ENCODE assay signal across 28 cellular contexts in the genomic region with DNA sequence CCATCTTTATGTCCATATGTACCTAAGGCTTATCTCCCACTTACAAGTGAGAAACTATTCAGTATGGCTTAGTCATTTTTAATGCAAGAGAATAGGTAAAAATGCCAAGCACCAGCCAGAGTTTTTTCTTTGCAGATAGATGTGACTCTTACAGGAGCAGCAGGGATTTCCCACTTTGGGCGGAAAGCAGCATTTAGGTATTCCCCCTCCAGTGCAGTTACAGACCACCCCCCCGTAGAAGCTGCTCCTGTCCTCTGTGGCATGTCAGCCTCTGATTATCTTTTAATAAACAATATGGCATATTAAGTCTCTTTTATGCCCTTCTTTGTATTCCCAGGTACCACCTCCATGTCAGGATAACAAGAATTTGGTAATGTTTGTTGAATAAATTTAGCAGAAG.
"Had no signal": no experiment of that assay in that cellular context is flagged by ENCODE, and none has a peak within 500 bp of the region (broad histone marks: within the 10 kb centered on the region; RNA-seq: fewer than 3 reads in every experiment).

No MANE protein-coding gene starts in this region.

- H3K27me3 ChIP-seq: gastrocnemius medialis, uterus had no signal

- H3K4me3 ChIP-seq: gastrocnemius medialis, left ventricle myocardium inferior, lung, mucosa of descending colon, thoracic aorta, uterus had no signal

- H3K27me3 Mint-ChIP-seq: central memory CD8-positive, alpha-beta T cell; T-helper 17 cell had no signal

- ATAC-seq: activated CD8-positive, alpha-beta memory T cell treated with anti-CD3 and anti-CD28 coated beads, Interleukin-2, amount 10 ng/mL, durations not matched to agents 7 days and 5 days; activated naive CD4-positive, alpha-beta T cell treated with anti-CD3 and anti-CD28 coated beads, Interleukin-2, amount 50 U/mL, for 72 hours; gastrocnemius medialis; mucosa of descending colon; right cardiac atrium; T-helper 17 cell; WTC11 had no signal

- H3K36me3 Mint-ChIP-seq: activated CD8-positive, alpha-beta memory T cell treated with anti-CD3 and anti-CD28 coated beads, Interleukin-2, amount 10 ng/mL, durations not matched to agents 7 days and 5 days; activated naive CD4-positive, alpha-beta T cell treated with anti-CD3 and anti-CD28 coated beads, Interleukin-2, amount 50 U/mL, for 72 hours; WTC11 had no signal

- H3K27ac Mint-ChIP-seq: activated CD4-positive, alpha-beta memory T cell treated with anti-CD3 and anti-CD28 coated beads, Interleukin-2, amount 10 ng/mL, durations not matched to agents 7 days and 5 days; activated CD4-positive, alpha-beta T cell treated with anti-CD3 and anti-CD28 coated beads, Interleukin-2, amount 10 ng/mL, durations not matched to agents 7 days and 5 days; activated CD8-positive, alpha-beta memory T cell treated with anti-CD3 and anti-CD28 coated beads, Interleukin-2, amount 10 ng/mL, durations not matched to agents 7 days and 5 days; activated naive CD4-positive, alpha-beta T cell treated with anti-CD3 and anti-CD28 coated beads, Interleukin-2, amount 50 U/mL, for 72 hours; nephron; T-helper 17 cell; WTC11 had no signal

- H3K9me3 Mint-ChIP-seq: activated CD4-positive, alpha-beta memory T cell treated with anti-CD3 and anti-CD28 coated beads, Interleukin-2, amount 10 ng/mL, durations not matched to agents 7 days and 5 days; activated CD4-positive, alpha-beta T cell treated with anti-CD3 and anti-CD28 coated beads, Interleukin-2, amount 10 ng/mL, durations not matched to agents 7 days and 5 days; activated naive CD4-positive, alpha-beta T cell treated with anti-CD3 and anti-CD28 coated beads, Interleukin-2, amount 50 U/mL, for 72 hours; central memory CD8-positive, alpha-beta T cell; nephron had no signal

- H3K4me1 ChIP-seq: gastrocnemius medialis, left ventricle myocardium inferior, uterus had no signal

- H3K27ac ChIP-seq: gastrocnemius medialis, left ventricle myocardium inferior, thoracic aorta, uterus had no signal

- H3K4me3 Mint-ChIP-seq: activated CD4-positive, alpha-beta memory T cell treated with anti-CD3 and anti-CD28 coated beads, Interleukin-2, amount 10 ng/mL, durations not matched to agents 7 days and 5 days; activated CD4-positive, alpha-beta T cell treated with anti-CD3 and anti-CD28 coated beads, Interleukin-2, amount 10 ng/mL, durations not matched to agents 7 days and 5 days; activated CD8-positive, alpha-beta memory T cell treated with anti-CD3 and anti-CD28 coated beads, Interleukin-2, amount 10 ng/mL, durations not matched to agents 7 days and 5 days; central memory CD8-positive, alpha-beta T cell; nephron; T-helper 17 cell; WTC11 had no signal

- H3K9me3 ChIP-seq: gastrocnemius medialis, left ventricle myocardium inferior, mucosa of descending colon, thoracic aorta, uterus had no signal

- H3K36me3 ChIP-seq: gastrocnemius medialis, left ventricle myocardium inferior, thoracic aorta, uterus had no signal

- DNase-seq: activated CD4-positive, alpha-beta memory T cell treated with anti-CD3 and anti-CD28 coated beads, Interleukin-2, amount 10 ng/mL, durations not matched to agents 7 days and 5 days; activated CD4-positive, alpha-beta T cell treated with anti-CD3 and anti-CD28 coated beads for 1 hour; activated CD4-positive, alpha-beta T cell treated with anti-CD3 and anti-CD28 coated beads, Interleukin-2, amount 10 ng/mL, durations not matched to agents 7 days and 5 days; activated CD8-positive, alpha-beta memory T cell treated with anti-CD3 and anti-CD28 coated beads, Interleukin-2, amount 10 ng/mL, durations not matched to agents 7 days and 5 days; activated naive CD4-positive, alpha-beta T cell; activated T-cell treated with anti-CD3 and anti-CD28 coated beads, Interleukin-2, amount 50 U/mL, for 48 hours; effector CD8-positive, alpha-beta T cell; erythroblast; gastrocnemius medialis; glutamatergic neuron; islet precursor cell; left ventricle myocardium inferior; mucosa of descending colon; posterior cingulate gyrus; right cardiac atrium; stimulated activated CD4-positive, alpha-beta T cell treated with anti-CD3 and anti-CD28 coated beads, Interleukin-15, amount 100 ng/mL, for 24 hours; stimulated activated CD4-positive, alpha-beta T cell treated with anti-CD3 and anti-CD28 coated beads, Interleukin-2, amount 100 ng/mL, for 24 hours; stimulated activated naive CD4-positive, alpha-beta T cell treated with Interleukin-2 at 50 U/mL for 16 hours; T-helper 17 cell; T1000; trophoblast cell; uterus had no signal

- H3K4me1 Mint-ChIP-seq: activated CD4-positive, alpha-beta memory T cell treated with anti-CD3 and anti-CD28 coated beads, Interleukin-2, amount 10 ng/mL, durations not matched to agents 7 days and 5 days; activated CD4-positive, alpha-beta T cell treated with anti-CD3 and anti-CD28 coated beads, Interleukin-2, amount 10 ng/mL, durations not matched to agents 7 days and 5 days; activated CD8-positive, alpha-beta memory T cell treated with anti-CD3 and anti-CD28 coated beads, Interleukin-2, amount 10 ng/mL, durations not matched to agents 7 days and 5 days; central memory CD8-positive, alpha-beta T cell; nephron had no signal
